Comparison of ENCODE assay signal across 8 cellular contexts in genomic region chr13:33543089-33543459, GRCh38.
A peak's percentile ranks its signal among the peaks of the same experiment; 100 is the strongest.
DNase-seq lines count a peak whose midpoint lies in the region; ATAC-seq and TF ChIP-seq lines count a peak whose summit lies in the region.

No MANE protein-coding gene starts in this region.

- H3K36me3 Mint-ChIP-seq in activated CD4-positive, alpha-beta memory T cell treated with anti-CD3 and anti-CD28 coated beads, Interleukin-2, amount 10 ng/mL, durations not matched to agents 7 days and 5 days (ENCODE audit: low read depth): no peaks in the 10 kb centered on the region
- H3K36me3 Mint-ChIP-seq in stimulated activated effector memory CD8-positive, alpha-beta T cell treated with anti-CD3 and anti-CD28 coated beads, Interleukin-12 subunit alpha, Interleukin-12 subunit beta, amount 100 ng/mL, for 72 hours: peaks cover 24% of the 10 kb centered on the region

- peaks cover 33% of the 10 kb centered on the region for H3K4me1 Mint-ChIP-seq in activated CD4-positive, alpha-beta memory T cell treated with anti-CD3 and anti-CD28 coated beads, Interleukin-2, amount 10 ng/mL, durations not matched to agents 7 days and 5 days
- H3K4me1 Mint-ChIP-seq in stimulated activated effector memory CD8-positive, alpha-beta T cell treated with anti-CD3 and anti-CD28 coated beads, Interleukin-12 subunit alpha, Interleukin-12 subunit beta, amount 100 ng/mL, for 72 hours: peaks cover 30% of the 10 kb centered on the region

- CTCF ChIA-PET in activated CD4-positive, alpha-beta memory T cell treated with anti-CD3 and anti-CD28 coated beads, Interleukin-2, amount 10 ng/mL, durations not matched to agents 7 days and 5 days (lab: Charles Lee): interaction anchor here (0.7 to 3.3 kb wide), 28 partner anchors 13 to 1012 kb away, joined by 3 to 43 read pairs (median 3); partner anchors contain the start of genes N4BP2L2, PDS5B and RFC3

- H3K27me3 ChIP-seq in right cardiac atrium (ENCODE audit: control insufficient read depth, insufficient read depth): no peaks in the 10 kb centered on the region

- H3K27me3 Mint-ChIP-seq in activated CD4-positive, alpha-beta memory T cell treated with anti-CD3 and anti-CD28 coated beads, Interleukin-2, amount 10 ng/mL, durations not matched to agents 7 days and 5 days: no peaks in the 10 kb centered on the region

- peaks cover 5% of the 10 kb centered on the region for H3K9me3 Mint-ChIP-seq in activated CD4-positive, alpha-beta memory T cell treated with anti-CD3 and anti-CD28 coated beads, Interleukin-2, amount 10 ng/mL, durations not matched to agents 7 days and 5 days
- no peaks in the 10 kb centered on the region for H3K9me3 Mint-ChIP-seq in stimulated activated effector memory CD8-positive, alpha-beta T cell treated with anti-CD3 and anti-CD28 coated beads, Interleukin-12 subunit alpha, Interleukin-12 subunit beta, amount 100 ng/mL, for 72 hours

- H3K27ac ChIP-seq in right cardiac atrium (ENCODE audit: low read length): peak overlapping the region; percentile 97

- no peaks in the 10 kb centered on the region for H3K9me3 ChIP-seq in right cardiac atrium (ENCODE audit: control insufficient read depth, low read length)

- peak overlapping the region; percentile 40 for H3K4me3 ChIP-seq in GM12875 (ENCODE audit: low read depth, low read length)
- H3K4me3 ChIP-seq in right cardiac atrium (ENCODE audit: low read length): peak overlapping the region; percentile 47

- H3K27ac Mint-ChIP-seq in activated CD4-positive, alpha-beta memory T cell treated with anti-CD3 and anti-CD28 coated beads, Interleukin-2, amount 10 ng/mL, durations not matched to agents 7 days and 5 days: peak overlapping the region; percentile 99
- peak overlapping the region; percentile 97 for H3K27ac Mint-ChIP-seq in stimulated activated effector memory CD8-positive, alpha-beta T cell treated with anti-CD3 and anti-CD28 coated beads, Interleukin-12 subunit alpha, Interleukin-12 subunit beta, amount 100 ng/mL, for 72 hours

- WGBS in right cardiac atrium: under 1% methylated on average over 7 of the region's 7 CpGs

- H3K4me1 ChIP-seq in right cardiac atrium (ENCODE audit: control insufficient read depth, insufficient read depth, low read length): no peaks in the 10 kb centered on the region

- DNase-seq in activated CD4-positive, alpha-beta memory T cell treated with anti-CD3 and anti-CD28 coated beads, Interleukin-2, amount 10 ng/mL, durations not matched to agents 7 days and 5 days: no peak
- DNase-seq in right cardiac atrium (no peak), ecto neural progenitor cell (ENCODE audit: low spot score) (no peak), superior temporal gyrus (ENCODE audit: extremely low spot score) (no peak)
- DNase-seq in stimulated activated effector memory CD8-positive, alpha-beta T cell treated with anti-CD3 and anti-CD28 coated beads, Interleukin-12 subunit alpha, Interleukin-12 subunit beta, amount 100 ng/mL, for 72 hours (ENCODE audit: low spot score in 2 of 2): no peak
- no peak for DNase-seq in stimulated activated CD4-positive, alpha-beta T cell treated with anti-CD3 and anti-CD28 coated beads, Interleukin-2, amount 100 ng/mL, for 48 hours

- ATAC-seq in HG02610 (IDR thresholded peaks at IDR 0.05; ENCODE audit: unreplicated experiment): peak; percentile 3
- peak; percentile 5 to 23 for ATAC-seq in right cardiac atrium
- no peak for ATAC-seq in stimulated activated effector memory CD8-positive, alpha-beta T cell treated with anti-CD3 and anti-CD28 coated beads, Interleukin-12 subunit alpha, Interleukin-12 subunit beta, amount 100 ng/mL, for 72 hours

- intact Hi-C loops in right cardiac atrium (cut with DNase I): loop anchor here in 3 of 4 donors (5.0 to 10.0 kb wide), 6 partner anchors 179 to 956 kb away; partner anchors contain the start of genes PDS5B (in 1 of the 3) and STARD13 (in 1 of the 3)

- H3K4me3 Mint-ChIP-seq in activated CD4-positive, alpha-beta memory T cell treated with anti-CD3 and anti-CD28 coated beads, Interleukin-2, amount 10 ng/mL, durations not matched to agents 7 days and 5 days: peak overlapping the region; percentile 76
- H3K4me3 Mint-ChIP-seq in stimulated activated effector memory CD8-positive, alpha-beta T cell treated with anti-CD3 and anti-CD28 coated beads, Interleukin-12 subunit alpha, Interleukin-12 subunit beta, amount 100 ng/mL, for 72 hours: peak overlapping the region; percentile 84

- POLR2A ChIA-PET in activated CD4-positive, alpha-beta memory T cell treated with anti-CD3 and anti-CD28 coated beads, Interleukin-2, amount 10 ng/mL, durations not matched to agents 7 days and 5 days (lab: Charles Lee): interaction anchor here (0.7 to 4.0 kb wide), 18 partner anchors 12 to 1228 kb away, joined by 3 to 48 read pairs (median 6); partner anchors contain the start of genes BRCA2, PDS5B, RFC3 and ZAR1L

- no peak for TF ChIP-seq CTCF in GM12875 (IDR thresholded peaks at IDR 0.05; ENCODE audit: borderline replicate concordance, insufficient read depth, low read depth, low read length)
